10 cellular contexts compared by ENCODE assay signal in genomic region chr1:214658785-214659184, GRCh38. TPM values are rescaled to one million over a fixed set of nuclear protein-coding genes. Genes with fewer than 3 reads are reported as not detected.
A peak's percentile ranks its signal among the peaks of the same experiment; 100 is the strongest.
DNase-seq lines count a peak whose midpoint lies in the region; TF ChIP-seq lines count a peak whose summit lies in the region.
"Had no signal": no experiment of that assay in that cellular context is flagged by ENCODE, and none has a peak within 500 bp of the region (broad histone marks: within the 10 kb centered on the region; RNA-seq: fewer than 3 reads in every experiment).

No MANE protein-coding gene starts in this region.

- 94 to 95% methylated on average over 9 of the region's 9 CpGs for WGBS in endodermal cell (ENCODE audit: insufficient coverage in 1 of 2, insufficient read length in 1 of 2), 2 experiments

- H3K27me3 Mint-ChIP-seq in endodermal cell (ENCODE audit: insufficient read depth), result no peaks in the 10 kb centered on the region
- no peaks in the 10 kb centered on the region for H3K27me3 Mint-ChIP-seq in neural crest cell (ENCODE audit: low read depth)
- no peaks in the 10 kb centered on the region for H3K27me3 Mint-ChIP-seq in CD4-positive, alpha-beta memory T cell

- DNase-seq in G401 (ENCODE audit: low spot score) (peak; percentile 10), NCI-H2227 (lab: John Stamatoyannopoulos, UW; ENCODE audit: unreplicated experiment) (peak; percentile 39), endodermal cell (peak; percentile 61), neural crest cell (ENCODE audit: low read depth, low spot score) (no peak), foreskin melanocyte (no peak), SJCRH30 (no peak)
- DNase-seq in activated CD8-positive, alpha-beta memory T cell treated with anti-CD3 and anti-CD28 coated beads for 24 hours, result no peak
- no peak for DNase-seq in CD4-positive, alpha-beta memory T cell
- DNase-seq: activated T-cell treated with anti-CD3 and anti-CD28 coated beads, Interleukin-2, amount 50 U/mL, for 1 hour; glutamatergic neuron had no signal

- CTCF ChIA-PET in CD4-positive, alpha-beta memory T cell (lab: Charles Lee; ENCODE audit: partially characterized antibody), result interaction anchor here (0.6 kb wide), 1 partner anchor 63 kb away, joined by 3 read pairs; no protein-coding TSS in a partner anchor

- no peaks in the 10 kb centered on the region for H3K4me1 Mint-ChIP-seq in endodermal cell
- peaks cover 5% of the 10 kb centered on the region for H3K4me1 Mint-ChIP-seq in neural crest cell
- no peaks in the 10 kb centered on the region for H3K4me1 Mint-ChIP-seq in CD4-positive, alpha-beta memory T cell

- H3K27me3 ChIP-seq in endodermal cell (ENCODE audit: control insufficient read depth, insufficient read depth, low read length, poor library complexity, severe bottlenecking) (no peaks in the 10 kb centered on the region), SJCRH30 (no peaks in the 10 kb centered on the region)
- no peaks in the 10 kb centered on the region for H3K27me3 ChIP-seq in CD4-positive, alpha-beta memory T cell (ENCODE audit: insufficient read depth, low read length)

- no peak overlapping the region for H3K9ac ChIP-seq in endodermal cell (ENCODE audit: extremely low read depth, low read length, poor library complexity, severe bottlenecking)

- H3K4me1 ChIP-seq in endodermal cell (ENCODE audit: control insufficient read depth, insufficient read depth, low read length), result no peaks in the 10 kb centered on the region
- H3K4me1 ChIP-seq in CD4-positive, alpha-beta memory T cell (ENCODE audit: insufficient read depth, low read length), result no peaks in the 10 kb centered on the region
- H3K4me1 ChIP-seq in SJCRH30, result no peaks in the 10 kb centered on the region

- H3K27ac ChIP-seq in endodermal cell (ENCODE audit: low read depth, low read length) (no peak overlapping the region), SJCRH30 (no peak overlapping the region)
- H3K27ac ChIP-seq in CD4-positive, alpha-beta memory T cell (ENCODE audit: low read depth, low read length), result no peak overlapping the region

- H3K4me3 ChIP-seq in endodermal cell (ENCODE audit: low read length) (no peak overlapping the region), SJCRH30 (no peak overlapping the region)
- H3K4me3 ChIP-seq in CD4-positive, alpha-beta memory T cell (ENCODE audit: low read length in 2 of 2), result no peak overlapping the region

- in situ Hi-C loops in G401 (cut with HindIII; ENCODE audit: low sequenced_read_pairs), result no loop called here

- intact Hi-C loops in CD4-positive, alpha-beta memory T cell (cut with micrococcal nuclease), result no loop called here

- H3K4me3 Mint-ChIP-seq in endodermal cell (no peak overlapping the region), neural crest cell (no peak overlapping the region)
- H3K4me3 Mint-ChIP-seq in CD4-positive, alpha-beta memory T cell, result no peak overlapping the region

- no peak overlapping the region for H3K27ac Mint-ChIP-seq in endodermal cell
- H3K27ac Mint-ChIP-seq in neural crest cell (ENCODE audit: unreplicated experiment), result no peak overlapping the region
- peak overlapping the region in 1 of 7 donors; percentile 6 for H3K27ac Mint-ChIP-seq in CD4-positive, alpha-beta memory T cell

- no peaks in the 10 kb centered on the region for H3K9me3 ChIP-seq in endodermal cell (ENCODE audit: control insufficient read depth, low read length)
- H3K9me3 ChIP-seq in CD4-positive, alpha-beta memory T cell (ENCODE audit: control insufficient read depth in 1 of 2, low read length in 2 of 2), result no peaks in the 10 kb centered on the region
- H3K9me3 ChIP-seq in SJCRH30 (replicated peaks), result no peaks in the 10 kb centered on the region

- H3K36me3 ChIP-seq in endodermal cell (ENCODE audit: control insufficient read depth, insufficient read depth, low read length) (peaks cover 96% of the 10 kb centered on the region), SJCRH30 (peaks cover 99% of the 10 kb centered on the region)
- H3K36me3 ChIP-seq in CD4-positive, alpha-beta memory T cell (ENCODE audit: insufficient read depth, low read length), result no peaks in the 10 kb centered on the region

- no peaks in the 10 kb centered on the region for H3K9me3 Mint-ChIP-seq in endodermal cell
- no peaks in the 10 kb centered on the region for H3K9me3 Mint-ChIP-seq in neural crest cell
- H3K9me3 Mint-ChIP-seq in CD4-positive, alpha-beta memory T cell, result peaks cover 0 to 2% (median 0%) of the 10 kb centered on the region in 8 donors

- TF ChIP-seq CTCF in endodermal cell (conservative IDR thresholded peaks at IDR 0.05) (peak; percentile 63), neural crest cell (conservative IDR thresholded peaks at IDR 0.05) (peak; percentile 62)

- H3K36me3 Mint-ChIP-seq in endodermal cell (ENCODE audit: low read depth) (peaks cover 66% of the 10 kb centered on the region), neural crest cell (ENCODE audit: low read depth) (peaks cover 27% of the 10 kb centered on the region)
- peaks cover 2 to 10% of the 10 kb centered on the region in 2 donors for H3K36me3 Mint-ChIP-seq in CD4-positive, alpha-beta memory T cell

- POLR2A ChIA-PET in CD4-positive, alpha-beta memory T cell (lab: Charles Lee; ENCODE audit: partially characterized antibody), result no interaction called here

RNA-seq across cellular contexts. Expression of gene CENPF, which starts 55.8 kb away (rescaled TPM):
- total RNA-seq in G401 (2014; rRNA removed; shearing (Covaris generic)), result 43.2 and 160 TPM in 2 replicates
- total RNA-seq in endodermal cell (10 to 100 TPM; 77.2 to 87.2 TPM), neural crest cell (191 and 202 TPM in 2 replicates)
- polyA plus RNA-seq in endodermal cell (2013, experiment 1 of 2), result 95.0 TPM
- 126 TPM for polyA plus RNA-seq in endodermal cell (2013, experiment 2 of 2)
- total RNA-seq in CD4-positive, alpha-beta memory T cell, result 1 to 10 TPM; 2.2 to 2.8 TPM
- polyA plus RNA-seq in CD4-positive, alpha-beta memory T cell, result under 1 TPM; 0.02 to 0.92 TPM
- 213 and 231 TPM in 2 replicates for total RNA-seq in SJCRH30 (2014; rRNA removed; shearing (Covaris generic))

Comparison
In these comparisons a context has a peak if more than half of its experiments do, and no peak if none do; other contexts are left out.
1. DNase-seq: peak in G401 (single experiment), NCI-H2227 (single experiment) and endodermal cell (single experiment); none in neural crest cell (single experiment), activated CD8-positive, alpha-beta memory T cell treated with anti-CD3 and anti-CD28 coated beads for 24 hours (single experiment), foreskin melanocyte (single experiment), CD4-positive, alpha-beta memory T cell (0 of 5) and SJCRH30 (0 of 2).
2. RNA of gene CENPF, which starts 55.8 kb away (total RNA-seq): 213 to 231 TPM in SJCRH30, 191 to 202 TPM in neural crest cell, 43.2 to 160 TPM in G401 and 77.2 to 87.2 TPM in endodermal cell; 2.2 to 2.8 TPM in CD4-positive, alpha-beta memory T cell; every median in the first group is over 10 times any median in the second.